In the genomic region with DNA sequence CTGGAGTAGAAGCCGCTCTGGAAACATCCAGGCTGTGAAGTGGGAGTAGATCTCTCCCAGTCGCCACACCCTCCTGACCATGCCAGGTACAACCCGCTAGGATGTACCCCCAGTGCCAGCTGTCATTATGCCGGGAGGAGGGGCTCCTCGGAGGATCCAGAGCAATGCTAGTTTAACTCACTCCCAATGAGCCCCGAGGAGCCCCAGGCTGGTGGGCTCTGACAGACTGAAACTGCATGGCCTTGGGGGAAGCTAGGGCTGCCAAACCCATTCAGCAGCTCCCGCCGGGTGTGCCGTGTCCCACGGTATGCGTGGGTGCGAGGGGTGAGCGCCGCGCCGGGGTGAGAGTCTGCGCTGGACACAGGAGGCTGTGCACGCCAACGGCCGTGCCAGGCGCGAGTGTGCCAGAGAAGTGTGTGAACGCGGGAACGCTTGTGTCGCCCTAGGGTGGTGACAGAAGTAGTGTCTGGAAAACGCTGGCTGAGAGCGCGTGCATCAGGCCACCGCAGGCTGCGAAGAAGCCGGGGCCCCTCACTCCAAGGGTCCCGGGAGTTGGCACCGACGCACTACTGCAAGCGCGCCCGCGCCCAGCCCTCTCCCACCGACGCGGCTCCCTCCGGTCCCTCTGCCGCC, we compare ENCODE assay signal across 8 cellular contexts.
DNase-seq lines count a peak whose midpoint lies in the region; ATAC-seq and TF ChIP-seq lines count a peak whose summit lies in the region.

No MANE protein-coding gene starts in this region.

- H4K20me1 ChIP-seq in MM.1S (ENCODE audit: insufficient read depth, low read length): no peaks in the 10 kb centered on the region

- H3K4me1 Mint-ChIP-seq in CD14-positive monocyte: peaks cover 68% of the 10 kb centered on the region
- H3K4me1 Mint-ChIP-seq in activated naive CD8-positive, alpha-beta T cell (ENCODE audit: low read depth): peaks cover 72% of the 10 kb centered on the region
- H3K4me1 Mint-ChIP-seq in immature natural killer cell: peaks cover 46% of the 10 kb centered on the region in 2 donors
- peaks cover 58 to 88% of the 10 kb centered on the region in 2 donors for H3K4me1 Mint-ChIP-seq in stimulated activated naive B cell treated with anti-CD40 and anti-IgM and Interleukin-4, amounts not matched to agents 10 μg/mL and 1 μg/mL and 100 μg/mL, for 72 hours

- peaks cover 21% of the 10 kb centered on the region for H3K4me1 ChIP-seq in MM.1S (ENCODE audit: low read length)

- peak overlapping the region; percentile 87 for H2AFZ ChIP-seq in MM.1S (ENCODE audit: low read length)

- TF ChIP-seq CTCF in CD14-positive monocyte (IDR thresholded peaks at IDR 0.05): no peak
- TF ChIP-seq CTCF in GM20000 (IDR thresholded peaks at IDR 0.05; ENCODE audit: extremely low read depth, missing control alignments): no peak
- no peak for TF ChIP-seq CTCF in MM.1S (IDR thresholded peaks at IDR 0.05; ENCODE audit: low read length)

- H3K27me3 Mint-ChIP-seq in CD14-positive monocyte (ENCODE audit: low read depth in 3 of 3) (peaks cover 7 to 15% (median 10%) of the 10 kb centered on the region in 3 donors), immature natural killer cell (ENCODE audit: low read depth in 3 of 3) (peaks cover 4 to 5% (median 5%) of the 10 kb centered on the region in 3 donors)
- H3K27me3 Mint-ChIP-seq in activated naive CD8-positive, alpha-beta T cell: no peaks in the 10 kb centered on the region
- H3K27me3 Mint-ChIP-seq in stimulated activated naive B cell treated with anti-CD40 and anti-IgM and Interleukin-4, amounts not matched to agents 10 μg/mL and 1 μg/mL and 100 μg/mL, for 72 hours: no peaks in the 10 kb centered on the region

- peak overlapping the region; percentile 99 for H3K4me2 ChIP-seq in MM.1S (ENCODE audit: low read depth, low read length)

- intact Hi-C loops in CD14-positive monocyte (cut with micrococcal nuclease): loop anchor here (5.0 to 10.0 kb wide), 3 partner anchors 63 to 141 kb away; no protein-coding TSS in a partner anchor

- no peaks in the 10 kb centered on the region for H3K79me2 ChIP-seq in MM.1S (ENCODE audit: low read length)

- ATAC-seq in stimulated activated naive B cell treated with anti-CD40 and anti-IgM and Interleukin-4, amounts not matched to agents 10 μg/mL and 1 μg/mL and 100 μg/mL, for 72 hours (replicated peaks): peak; percentile 16 to 21

- peak overlapping the region; percentile 47; the same call in 1 of the 2 replicates for H3K9ac ChIP-seq in MM.1S (ENCODE audit: low read length)

- H3K9me2 ChIP-seq in MM.1S (replicated peaks; ENCODE audit: insufficient read depth, low read length): no peaks in the 10 kb centered on the region

- H3F3A ChIP-seq in MM.1S (ENCODE audit: insufficient read depth, low read length): peaks cover under 1% of the 10 kb centered on the region; the same call in 1 of the 2 replicates

- H3K36me3 Mint-ChIP-seq in CD14-positive monocyte: peaks cover 19 to 20% of the 10 kb centered on the region in 2 donors
- H3K36me3 Mint-ChIP-seq in activated naive CD8-positive, alpha-beta T cell: peaks cover 18% of the 10 kb centered on the region
- H3K36me3 Mint-ChIP-seq in immature natural killer cell: no peaks in the 10 kb centered on the region
- H3K36me3 Mint-ChIP-seq in stimulated activated naive B cell treated with anti-CD40 and anti-IgM and Interleukin-4, amounts not matched to agents 10 μg/mL and 1 μg/mL and 100 μg/mL, for 72 hours: peaks cover 21 to 41% of the 10 kb centered on the region in 2 donors

- H3K9me3 Mint-ChIP-seq in CD14-positive monocyte: peaks cover 0 to 3% (median 0%) of the 10 kb centered on the region in 7 donors
- H3K9me3 Mint-ChIP-seq in activated naive CD8-positive, alpha-beta T cell (ENCODE audit: low read depth): no peaks in the 10 kb centered on the region
- no peaks in the 10 kb centered on the region for H3K9me3 Mint-ChIP-seq in immature natural killer cell
- no peaks in the 10 kb centered on the region for H3K9me3 Mint-ChIP-seq in stimulated activated naive B cell treated with anti-CD40 and anti-IgM and Interleukin-4, amounts not matched to agents 10 μg/mL and 1 μg/mL and 100 μg/mL, for 72 hours

- H3K9me3 ChIP-seq in MM.1S (replicated peaks; ENCODE audit: insufficient read depth, low read length): no peaks in the 10 kb centered on the region

- H3K27me3 ChIP-seq in MM.1S (replicated peaks; ENCODE audit: insufficient read depth, low read length): 0 out of 2 replicates have a peak, but pooled peaks cover 3% of the 10 kb centered on the region

- no peaks in the 10 kb centered on the region for H3K36me3 ChIP-seq in MM.1S (replicated peaks; ENCODE audit: insufficient read depth, low read length)

- no peak overlapping the region for H3K27ac ChIP-seq in MM.1S (ENCODE audit: low read length)

- H3K4me3 Mint-ChIP-seq in CD14-positive monocyte (peak overlapping the region; percentile 93 to 96), immature natural killer cell (peak overlapping the region; percentile 86 to 92 (median 89))
- peak overlapping the region; percentile 86 for H3K4me3 Mint-ChIP-seq in activated naive CD8-positive, alpha-beta T cell
- peak overlapping the region; percentile 98 to 99 for H3K4me3 Mint-ChIP-seq in stimulated activated naive B cell treated with anti-CD40 and anti-IgM and Interleukin-4, amounts not matched to agents 10 μg/mL and 1 μg/mL and 100 μg/mL, for 72 hours

- peak overlapping the region; percentile 72 for H3K4me3 ChIP-seq in MM.1S (ENCODE audit: low read length)

- H3K27ac Mint-ChIP-seq in CD14-positive monocyte (peak overlapping the region in 6 of 7 donors; percentile 42 to 81 (median 76)), immature natural killer cell (peak overlapping the region in 4 of 6 donors; percentile 63 to 80 (median 74))
- peak overlapping the region; percentile 86 for H3K27ac Mint-ChIP-seq in activated naive CD8-positive, alpha-beta T cell
- H3K27ac Mint-ChIP-seq in stimulated activated naive B cell treated with anti-CD40 and anti-IgM and Interleukin-4, amounts not matched to agents 10 μg/mL and 1 μg/mL and 100 μg/mL, for 72 hours: peak overlapping the region; percentile 94

- DNase-seq in CD14-positive monocyte (ENCODE audit: low spot score): no peak
- DNase-seq in GM20000 (ENCODE audit: low spot score): peak; percentile 39
- no peak for DNase-seq in MM.1S
- DNase-seq in immature natural killer cell: peak in 1 of 3 donors; percentile 33
- DNase-seq in stimulated activated naive B cell treated with anti-CD40 and anti-IgM and Interleukin-4, amounts not matched to agents 10 μg/mL and 1 μg/mL and 100 μg/mL, for 72 hours: no peak
- no peak for DNase-seq in kidney tubule cell (ENCODE audit: low spot score)
- DNase-seq in stimulated activated CD8-positive, alpha-beta memory T cell treated with anti-CD3 and anti-CD28 coated beads, Interleukin-4, amount 100 ng/mL, for 48 hours: no peak
